Comparison of ENCODE assay signal across 1 cellular context in the genomic region with DNA sequence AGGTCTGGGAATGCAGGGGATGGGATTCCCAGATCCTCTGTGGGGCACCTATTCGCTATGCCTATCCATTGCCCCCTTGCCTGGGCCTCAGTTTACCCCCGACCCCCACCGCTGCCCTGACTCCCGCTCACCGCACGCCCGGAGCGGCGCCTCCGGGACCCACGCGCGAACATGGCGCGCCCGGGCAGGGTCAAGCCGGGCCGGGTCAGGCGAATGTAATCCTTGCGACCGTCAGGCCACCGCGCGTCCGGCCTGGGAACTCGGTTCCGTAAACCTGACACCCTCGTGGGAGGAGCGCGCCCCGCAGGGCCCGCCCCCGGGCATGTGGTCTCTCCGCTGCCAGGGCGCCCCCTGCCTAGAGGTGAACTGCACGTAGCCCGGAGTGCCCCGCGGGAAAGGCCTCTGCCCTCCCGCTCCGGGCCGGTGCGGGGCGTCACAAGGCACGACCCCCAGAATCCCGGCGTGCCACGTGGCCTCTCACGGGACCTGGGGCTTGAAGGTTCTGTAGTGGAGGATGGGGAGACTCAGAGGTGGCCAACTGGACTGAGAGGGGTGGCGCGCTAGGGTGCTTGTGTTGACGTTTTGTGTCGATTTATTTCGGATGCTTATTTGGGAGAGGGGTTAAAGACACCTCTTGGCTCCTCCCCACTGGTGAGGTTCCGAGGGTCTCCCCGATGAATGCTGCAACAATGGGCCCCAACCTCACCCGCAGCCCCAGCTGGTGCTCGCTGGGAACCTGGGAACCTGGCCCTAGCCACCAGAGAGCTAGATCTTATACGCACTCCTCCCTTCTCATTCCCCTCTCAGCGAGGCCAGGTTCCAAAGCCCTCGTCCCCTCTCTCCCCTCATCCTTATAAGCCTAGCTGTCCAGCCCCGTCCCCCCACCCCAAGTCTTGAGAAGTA.
TF ChIP-seq lines count a peak whose summit lies in the region.

A gene with protein sequence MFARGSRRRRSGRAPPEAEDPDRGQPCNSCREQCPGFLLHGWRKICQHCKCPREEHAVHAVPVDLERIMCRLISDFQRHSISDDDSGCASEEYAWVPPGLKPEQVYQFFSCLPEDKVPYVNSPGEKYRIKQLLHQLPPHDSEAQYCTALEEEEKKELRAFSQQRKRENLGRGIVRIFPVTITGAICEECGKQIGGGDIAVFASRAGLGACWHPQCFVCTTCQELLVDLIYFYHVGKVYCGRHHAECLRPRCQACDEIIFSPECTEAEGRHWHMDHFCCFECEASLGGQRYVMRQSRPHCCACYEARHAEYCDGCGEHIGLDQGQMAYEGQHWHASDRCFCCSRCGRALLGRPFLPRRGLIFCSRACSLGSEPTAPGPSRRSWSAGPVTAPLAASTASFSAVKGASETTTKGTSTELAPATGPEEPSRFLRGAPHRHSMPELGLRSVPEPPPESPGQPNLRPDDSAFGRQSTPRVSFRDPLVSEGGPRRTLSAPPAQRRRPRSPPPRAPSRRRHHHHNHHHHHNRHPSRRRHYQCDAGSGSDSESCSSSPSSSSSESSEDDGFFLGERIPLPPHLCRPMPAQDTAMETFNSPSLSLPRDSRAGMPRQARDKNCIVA (minus strand): TSS at position 249 of the 903 bp plus-strand sequence. CDS start 76 bp downstream, at position 173.

TF ChIP-seq in HEK293, 187 proteins besides CTCF, POLR2A, EP300 and RAD21 (continued from another document and continues in another):
- TF ChIP-seq GLI2 (tag by site-specific recombination; IDR thresholded peaks at IDR 0.05; ENCODE audit: borderline replicate concordance, low read depth) (no peak), ZNF114 (tag by site-specific recombination; IDR thresholded peaks at IDR 0.05) (no peak), PRDM2 (tag by site-specific recombination; IDR thresholded peaks at IDR 0.05; ENCODE audit: borderline replicate concordance) (no peak), SP7 (tag by site-specific recombination; IDR thresholded peaks at IDR 0.05) (peak; percentile 55; the same call in 1 of the 2 replicates), ZNF623 (tag by site-specific recombination; IDR thresholded peaks at IDR 0.05) (no peak), REST (tag by site-specific recombination; IDR thresholded peaks at IDR 0.05) (no peak), ZNF132 (tag by site-specific recombination; IDR thresholded peaks at IDR 0.05; ENCODE audit: borderline replicate concordance) (no peak), ZNF18 (tag by site-specific recombination; IDR thresholded peaks at IDR 0.05) (no peak), ZNF354C (tag by site-specific recombination; IDR thresholded peaks at IDR 0.05; ENCODE audit: borderline replicate concordance, low read depth) (no peak), HOXA7 (CRISPR knock-in tag; IDR thresholded peaks at IDR 0.05; ENCODE audit: borderline replicate concordance) (no peak), ZNF610 (tag by site-specific recombination; IDR thresholded peaks at IDR 0.05; ENCODE audit: borderline replicate concordance) (no peak), ZNF239 (tag by site-specific recombination; IDR thresholded peaks at IDR 0.05) (no peak), ZNF121 (tag by site-specific recombination; IDR thresholded peaks at IDR 0.05) (no peak), ZNF837 (tag by site-specific recombination; IDR thresholded peaks at IDR 0.05) (no peak), AEBP2 (tag by site-specific recombination; IDR thresholded peaks at IDR 0.05; ENCODE audit: borderline replicate concordance) (no peak), ZFP3 (tag by site-specific recombination; IDR thresholded peaks at IDR 0.05; ENCODE audit: low read depth) (no peak), GLIS2 (tag by site-specific recombination; IDR thresholded peaks at IDR 0.05) (peak; percentile 96), ZNF530 (tag by site-specific recombination; IDR thresholded peaks at IDR 0.05; ENCODE audit: low read depth) (no peak), ZNF48 (tag by site-specific recombination; IDR thresholded peaks at IDR 0.05) (no peak), FEZF1 (tag by site-specific recombination; IDR thresholded peaks at IDR 0.05) (no peak), ZNF521 (tag by site-specific recombination; IDR thresholded peaks at IDR 0.05) (no peak), ZNF174 (tag by site-specific recombination; IDR thresholded peaks at IDR 0.05) (no peak)
- TF ChIP-seq, protein P1, sequence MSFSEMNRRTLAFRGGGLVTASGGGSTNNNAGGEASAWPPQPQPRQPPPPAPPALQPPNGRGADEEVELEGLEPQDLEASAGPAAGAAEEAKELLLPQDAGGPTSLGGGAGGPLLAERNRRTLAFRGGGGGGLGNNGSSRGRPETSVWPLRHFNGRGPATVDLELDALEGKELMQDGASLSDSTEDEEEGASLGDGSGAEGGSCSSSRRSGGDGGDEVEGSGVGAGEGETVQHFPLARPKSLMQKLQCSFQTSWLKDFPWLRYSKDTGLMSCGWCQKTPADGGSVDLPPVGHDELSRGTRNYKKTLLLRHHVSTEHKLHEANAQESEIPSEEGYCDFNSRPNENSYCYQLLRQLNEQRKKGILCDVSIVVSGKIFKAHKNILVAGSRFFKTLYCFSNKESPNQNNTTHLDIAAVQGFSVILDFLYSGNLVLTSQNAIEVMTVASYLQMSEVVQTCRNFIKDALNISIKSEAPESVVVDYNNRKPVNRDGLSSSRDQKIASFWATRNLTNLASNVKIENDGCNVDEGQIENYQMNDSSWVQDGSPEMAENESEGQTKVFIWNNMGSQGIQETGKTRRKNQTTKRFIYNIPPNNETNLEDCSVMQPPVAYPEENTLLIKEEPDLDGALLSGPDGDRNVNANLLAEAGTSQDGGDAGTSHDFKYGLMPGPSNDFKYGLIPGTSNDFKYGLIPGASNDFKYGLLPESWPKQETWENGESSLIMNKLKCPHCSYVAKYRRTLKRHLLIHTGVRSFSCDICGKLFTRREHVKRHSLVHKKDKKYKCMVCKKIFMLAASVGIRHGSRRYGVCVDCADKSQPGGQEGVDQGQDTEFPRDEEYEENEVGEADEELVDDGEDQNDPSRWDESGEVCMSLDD (tag by site-specific recombination; IDR thresholded peaks at IDR 0.05), result peak; percentile 79
- TF ChIP-seq, protein P2, sequence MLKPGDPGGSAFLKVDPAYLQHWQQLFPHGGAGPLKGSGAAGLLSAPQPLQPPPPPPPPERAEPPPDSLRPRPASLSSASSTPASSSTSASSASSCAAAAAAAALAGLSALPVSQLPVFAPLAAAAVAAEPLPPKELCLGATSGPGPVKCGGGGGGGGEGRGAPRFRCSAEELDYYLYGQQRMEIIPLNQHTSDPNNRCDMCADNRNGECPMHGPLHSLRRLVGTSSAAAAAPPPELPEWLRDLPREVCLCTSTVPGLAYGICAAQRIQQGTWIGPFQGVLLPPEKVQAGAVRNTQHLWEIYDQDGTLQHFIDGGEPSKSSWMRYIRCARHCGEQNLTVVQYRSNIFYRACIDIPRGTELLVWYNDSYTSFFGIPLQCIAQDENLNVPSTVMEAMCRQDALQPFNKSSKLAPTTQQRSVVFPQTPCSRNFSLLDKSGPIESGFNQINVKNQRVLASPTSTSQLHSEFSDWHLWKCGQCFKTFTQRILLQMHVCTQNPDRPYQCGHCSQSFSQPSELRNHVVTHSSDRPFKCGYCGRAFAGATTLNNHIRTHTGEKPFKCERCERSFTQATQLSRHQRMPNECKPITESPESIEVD (tag by site-specific recombination; IDR thresholded peaks at IDR 0.05), result no peak
- TF ChIP-seq, protein P3, sequence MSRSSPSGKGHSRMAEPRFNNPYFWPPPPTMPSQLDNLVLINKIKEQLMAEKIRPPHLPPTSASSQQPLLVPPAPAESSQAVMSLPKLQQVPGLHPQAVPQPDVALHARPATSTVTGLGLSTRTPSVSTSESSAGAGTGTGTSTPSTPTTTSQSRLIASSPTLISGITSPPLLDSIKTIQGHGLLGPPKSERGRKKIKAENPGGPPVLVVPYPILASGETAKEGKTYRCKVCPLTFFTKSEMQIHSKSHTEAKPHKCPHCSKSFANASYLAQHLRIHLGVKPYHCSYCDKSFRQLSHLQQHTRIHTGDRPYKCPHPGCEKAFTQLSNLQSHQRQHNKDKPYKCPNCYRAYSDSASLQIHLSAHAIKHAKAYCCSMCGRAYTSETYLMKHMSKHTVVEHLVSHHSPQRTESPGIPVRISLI (tag by site-specific recombination; IDR thresholded peaks at IDR 0.05), result no peak
- TF ChIP-seq, protein P4, sequence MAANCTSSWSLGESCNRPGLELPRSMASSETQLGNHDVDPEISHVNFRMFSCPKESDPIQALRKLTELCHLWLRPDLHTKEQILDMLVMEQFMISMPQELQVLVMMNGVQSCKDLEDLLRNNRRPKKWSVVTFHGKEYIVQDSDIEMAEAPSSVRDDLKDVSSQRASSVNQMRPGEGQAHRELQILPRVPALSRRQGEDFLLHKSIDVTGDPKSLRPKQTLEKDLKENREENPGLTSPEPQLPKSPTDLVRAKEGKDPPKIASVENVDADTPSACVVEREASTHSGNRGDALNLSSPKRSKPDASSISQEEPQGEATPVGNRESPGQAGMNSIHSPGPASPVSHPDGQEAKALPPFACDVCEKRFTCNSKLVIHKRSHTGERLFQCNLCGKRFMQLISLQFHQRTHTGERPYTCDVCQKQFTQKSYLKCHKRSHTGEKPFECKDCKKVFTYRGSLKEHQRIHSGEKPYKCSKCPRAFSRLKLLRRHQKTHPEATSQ (tag by site-specific recombination; IDR thresholded peaks at IDR 0.05), result no peak
